ENCODE assay signal across 13 cellular contexts in the genomic region with DNA sequence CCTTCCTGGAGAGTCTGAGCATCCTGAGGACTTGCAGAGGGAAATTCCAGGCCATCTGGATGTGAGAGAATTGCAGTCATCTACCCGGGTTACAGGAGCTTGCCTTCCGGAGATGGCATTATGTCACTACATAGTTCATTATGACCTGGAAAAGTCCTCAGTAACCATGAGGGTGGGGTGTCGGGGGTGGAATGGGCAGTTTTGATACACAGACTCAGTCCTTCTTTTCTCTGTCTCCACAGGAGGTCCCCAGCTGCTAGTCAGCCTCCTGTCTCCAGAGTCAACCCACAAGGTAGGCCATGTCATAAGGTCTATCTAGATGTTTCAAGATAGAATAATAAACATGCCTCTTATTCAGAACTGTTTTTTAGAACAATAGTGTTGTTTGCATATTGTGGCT.
DNase-seq lines count a peak whose midpoint lies in the region; ATAC-seq and TF ChIP-seq lines count a peak whose summit lies in the region.
"Had no signal": no experiment of that assay in that cellular context is flagged by ENCODE, and none has a peak within 500 bp of the region (broad histone marks: within the 10 kb centered on the region; RNA-seq: fewer than 3 reads in every experiment).

No MANE protein-coding gene starts in this region.

- DNase-seq in heart left ventricle = peak in 2 of 5 donors; percentile 20 to 33
- DNase-seq in Right ventricle myocardium inferior (ENCODE audit: missing footprints) = no peak
- DNase-seq in NCI-H345 treated with DMSO at 0.1 percent for 48 hours (lab: John Stamatoyannopoulos, UW; ENCODE audit: unreplicated experiment) = peak; percentile 28
- peak; percentile 31 for DNase-seq in fibroblast of pulmonary artery (ENCODE audit: low read depth)
- DNase-seq in substantia nigra (lab: John Stamatoyannopoulos, UW) = no peak
- DNase-seq in mucosa of gallbladder (ENCODE audit: low spot score) = no peak
- DNase-seq in Peyer's patch = no peak
- DNase-seq in HPDE6-E6E7 (ENCODE audit: extremely low spot score) = no peak
- DNase-seq: hippocampal formation; NCI-H1694 treated with DMSO at 0.1 percent for 48 hours; NCI-H82; stimulated activated CD4-positive, alpha-beta T cell treated with anti-CD3 and anti-CD28 coated beads, Interleukin-12 subunit alpha, Interleukin-12 subunit beta, amount 100 ng/mL, for 4 hours; tibial artery had no signal

- TF ChIP-seq POLR2A in heart left ventricle (IDR thresholded peaks at IDR 0.05) (no peak), Peyer's patch (IDR thresholded peaks at IDR 0.05) (no peak)

- ATAC-seq in heart left ventricle (peak in 2 of 4 donors; percentile 38 to 85), Right ventricle myocardium inferior (no peak)

- H3K27me3 ChIP-seq in heart left ventricle = no peaks in the 10 kb centered on the region
- H3K27me3 ChIP-seq in Peyer's patch = no peaks in the 10 kb centered on the region
- H3K27me3 ChIP-seq: tibial artery had no signal

- intact Hi-C loops in heart left ventricle (cut with DNase I) (loop anchor here in 2 of 10 donors (2.0 to 5.0 kb wide), 2 partner anchors 65 to 67 kb away; no protein-coding TSS in a partner anchor), Right ventricle myocardium inferior (cut with DNase I) (no loop called here)

- peak overlapping the region in 7 of 12 donors; percentile 27 to 56 (median 45) for H3K27ac ChIP-seq in heart left ventricle
- peak overlapping the region; percentile 2 for H3K27ac ChIP-seq in substantia nigra (ENCODE audit: low read depth, low read length, poor library complexity, severe bottlenecking)
- H3K27ac ChIP-seq in Peyer's patch = no peak overlapping the region
- H3K27ac ChIP-seq: tibial artery had no signal

- peak in 1 of 12 donors; percentile 19 for TF ChIP-seq CTCF in heart left ventricle (IDR thresholded peaks at IDR 0.05)
- no peak for TF ChIP-seq CTCF in fibroblast of pulmonary artery (IDR thresholded peaks at IDR 0.05; ENCODE audit: low read length, missing control alignments)
- no peak for TF ChIP-seq CTCF in Peyer's patch (IDR thresholded peaks at IDR 0.05)

- 62 to 74% (median 72%) methylated on average over 2 to 3 of the region's 3 CpGs for WGBS in heart left ventricle, 4 donors

- H3K4me1 ChIP-seq in heart left ventricle (peaks cover 8 to 72% (median 27%) of the 10 kb centered on the region in 12 donors), Peyer's patch (peaks cover 0 to 4% (median 0%) of the 10 kb centered on the region in 4 donors)

- H3K9me3 ChIP-seq in heart left ventricle (no peaks in the 10 kb centered on the region), Peyer's patch (no peaks in the 10 kb centered on the region)
- H3K9me3 ChIP-seq: tibial artery had no signal

- H3K4me3 ChIP-seq in heart left ventricle = no peak overlapping the region
- H3K4me3 ChIP-seq in fibroblast of pulmonary artery (replicated peaks; ENCODE audit: low read depth, low read length) = no peak overlapping the region
- no peak overlapping the region for H3K4me3 ChIP-seq in Peyer's patch
- H3K4me3 ChIP-seq: tibial artery had no signal

- no peaks in the 10 kb centered on the region for H3K36me3 ChIP-seq in heart left ventricle
- no peaks in the 10 kb centered on the region for H3K36me3 ChIP-seq in Peyer's patch
- H3K36me3 ChIP-seq: tibial artery had no signal

Comparison
In these comparisons a context has a peak if more than half of its experiments do, and no peak if none do; other contexts are left out.
1. DNase-seq: peak in NCI-H345 treated with DMSO at 0.1 percent for 48 hours (single experiment) and fibroblast of pulmonary artery (single experiment); none in Right ventricle myocardium inferior (single experiment), substantia nigra (0 of 49), mucosa of gallbladder (single experiment), Peyer's patch (0 of 3) and HPDE6-E6E7 (single experiment).
2. H3K27ac ChIP-seq: peak in heart left ventricle (7 of 12) and substantia nigra (single experiment); none in Peyer's patch (0 of 4).